Comparison of ENCODE assay signal across 9 cellular contexts in genomic region chr10:5089869-5090268, GRCh38. TPM values are rescaled to one million over a fixed set of nuclear protein-coding genes. Genes with fewer than 3 reads are reported as not detected.
A peak's percentile ranks its signal among the peaks of the same experiment; 100 is the strongest.
DNase-seq lines count a peak whose midpoint lies in the region; ATAC-seq and TF ChIP-seq lines count a peak whose summit lies in the region.
"Had no signal": no experiment of that assay in that cellular context is flagged by ENCODE, and none has a peak within 500 bp of the region (broad histone marks: within the 10 kb centered on the region; RNA-seq: fewer than 3 reads in every experiment).

No MANE protein-coding gene starts in this region.

- intact Hi-C loops in left ventricle myocardium inferior (cut with micrococcal nuclease) (no loop called here), heart right ventricle (cut with DNase I) (loop anchor here in 8 of 10 donors (5.0 to 10.0 kb wide), 8 partner anchors 73 to 295 kb away; no protein-coding TSS in a partner anchor), vagina (cut with DNase I) (loop anchor here (10.0 kb wide), 1 partner anchor 245 kb away; no protein-coding TSS in a partner anchor)

- H3K9ac ChIP-seq in endodermal cell (ENCODE audit: extremely low read depth, low read length, poor library complexity, severe bottlenecking) = no peak overlapping the region

- H3K36me3 ChIP-seq in left ventricle myocardium inferior (no peaks in the 10 kb centered on the region), heart right ventricle (no peaks in the 10 kb centered on the region), endodermal cell (ENCODE audit: control insufficient read depth, insufficient read depth, low read length) (no peaks in the 10 kb centered on the region), vagina (no peaks in the 10 kb centered on the region)

- DNase-seq in left ventricle myocardium inferior (no peak), heart right ventricle (no peak), NCI-H345 treated with DMSO at 0.1 percent for 48 hours (lab: John Stamatoyannopoulos, UW; ENCODE audit: unreplicated experiment) (peak; percentile 81), endodermal cell (peak; percentile 53), vagina (ENCODE audit: extremely low spot score in 2 of 2) (no peak)
- no peak for DNase-seq in activated naive CD4-positive, alpha-beta T cell treated with anti-CD3 and anti-CD28 coated beads, Interleukin-2, amount 50 U/mL, for 72 hours (ENCODE audit: low spot score in 2 of 2)
- DNase-seq in activated CD4-positive, CD25-positive, alpha-beta regulatory T cell (lab: John Stamatoyannopoulos, UW) = no peak
- DNase-seq: naive B cell had no signal

- H3K27me3 Mint-ChIP-seq in endodermal cell (ENCODE audit: insufficient read depth) = no peaks in the 10 kb centered on the region

- H3K9me3 ChIP-seq in left ventricle myocardium inferior (replicated peaks) (peaks cover 27% of the 10 kb centered on the region), heart right ventricle (peaks cover 0 to 25% (median 2%) of the 10 kb centered on the region in 11 donors), endodermal cell (ENCODE audit: control insufficient read depth, low read length) (peaks cover 10% of the 10 kb centered on the region), vagina (peaks cover 5% of the 10 kb centered on the region)

- no peak overlapping the region for H3K4me3 Mint-ChIP-seq in endodermal cell
- H3K4me3 Mint-ChIP-seq: naive B cell had no signal

- H3K9me3 Mint-ChIP-seq in endodermal cell = peaks cover 6% of the 10 kb centered on the region
- peaks cover 11% of the 10 kb centered on the region in 2 donors for H3K9me3 Mint-ChIP-seq in activated naive CD4-positive, alpha-beta T cell treated with anti-CD3 and anti-CD28 coated beads, Interleukin-2, amount 50 U/mL, for 72 hours

- H3K36me3 Mint-ChIP-seq in endodermal cell (ENCODE audit: low read depth) = no peaks in the 10 kb centered on the region
- peaks cover 0 to 20% of the 10 kb centered on the region in 2 donors for H3K36me3 Mint-ChIP-seq in activated naive CD4-positive, alpha-beta T cell treated with anti-CD3 and anti-CD28 coated beads, Interleukin-2, amount 50 U/mL, for 72 hours

- WGBS in heart right ventricle, 2 donors = 62% methylated on average over 4 of the region's 4 CpGs
- WGBS in endodermal cell (ENCODE audit: insufficient coverage in 1 of 2, insufficient read length in 1 of 2), 2 experiments = 61 to 78% methylated on average over 2 to 4 of the region's 4 CpGs

- H3K27ac ChIP-seq in left ventricle myocardium inferior (replicated peaks) (no peak overlapping the region), heart right ventricle (no peak overlapping the region), endodermal cell (ENCODE audit: low read depth, low read length) (no peak overlapping the region), vagina (no peak overlapping the region)

- H3K4me1 ChIP-seq in left ventricle myocardium inferior = peaks cover 4% of the 10 kb centered on the region
- peaks cover 0 to 8% (median 0%) of the 10 kb centered on the region in 9 donors for H3K4me1 ChIP-seq in heart right ventricle
- H3K4me1 ChIP-seq in endodermal cell (ENCODE audit: control insufficient read depth, insufficient read depth, low read length) = no peaks in the 10 kb centered on the region
- no peaks in the 10 kb centered on the region for H3K4me1 ChIP-seq in vagina

- no peak for TF ChIP-seq POLR2A in vagina (IDR thresholded peaks at IDR 0.05)

- no peak for ATAC-seq in heart right ventricle
- no peak for ATAC-seq in GM19463 (IDR thresholded peaks at IDR 0.05; ENCODE audit: unreplicated experiment)
- ATAC-seq in activated naive CD4-positive, alpha-beta T cell treated with anti-CD3 and anti-CD28 coated beads, Interleukin-2, amount 50 U/mL, for 72 hours = no peak

- H3K27me3 ChIP-seq in left ventricle myocardium inferior (ENCODE audit: low read depth) (no peaks in the 10 kb centered on the region), heart right ventricle (no peaks in the 10 kb centered on the region), endodermal cell (ENCODE audit: control insufficient read depth, insufficient read depth, low read length, poor library complexity, severe bottlenecking) (no peaks in the 10 kb centered on the region), vagina (no peaks in the 10 kb centered on the region)

- H3K4me3 ChIP-seq in left ventricle myocardium inferior = no peak overlapping the region
- H3K4me3 ChIP-seq in heart right ventricle = no peak overlapping the region
- H3K4me3 ChIP-seq in endodermal cell (ENCODE audit: low read length) = no peak overlapping the region
- no peak overlapping the region for H3K4me3 ChIP-seq in vagina

- H3K27ac Mint-ChIP-seq in endodermal cell = no peak overlapping the region
- no peak overlapping the region for H3K27ac Mint-ChIP-seq in activated naive CD4-positive, alpha-beta T cell treated with anti-CD3 and anti-CD28 coated beads, Interleukin-2, amount 50 U/mL, for 72 hours
- H3K27ac Mint-ChIP-seq: naive B cell had no signal

- H3K4me1 Mint-ChIP-seq in endodermal cell = peaks cover 4% of the 10 kb centered on the region

- peak; percentile 15 for TF ChIP-seq CTCF in left ventricle myocardium inferior (IDR thresholded peaks at IDR 0.05; ENCODE audit: borderline replicate concordance)
- peak in 2 of 9 donors; percentile 20 to 46 for TF ChIP-seq CTCF in heart right ventricle (IDR thresholded peaks at IDR 0.05)
- peak; percentile 78 for TF ChIP-seq CTCF in endodermal cell (conservative IDR thresholded peaks at IDR 0.05)
- TF ChIP-seq CTCF in vagina (IDR thresholded peaks at IDR 0.05) = no peak

RNA-seq across cellular contexts. Expression of gene AKR1C3, which starts 4.3 kb away (rescaled TPM):
- total RNA-seq in left ventricle myocardium inferior = 27.1 TPM
- total RNA-seq in heart right ventricle = 10 to 100 TPM in 9 of 10 donors, 1 to 10 TPM in 1; 8.2 to 30.6 (median 18.9) TPM
- polyA plus RNA-seq in heart right ventricle = 10 to 100 TPM; 23.2 to 27.8 TPM
- 10 to 100 TPM in 1 of 2 donors, 1 to 10 TPM in 1; 6.1 to 28.9 TPM for total RNA-seq in endodermal cell
- 1.4 TPM for polyA plus RNA-seq in endodermal cell (2013, experiment 1 of 2)
- polyA plus RNA-seq in endodermal cell (2013, experiment 2 of 2) = 2.2 TPM
- total RNA-seq in vagina = 45.4 TPM
- 1 to 10 TPM in 1 of 2 donors, not detected in 1; 1.5 TPM for total RNA-seq in activated naive CD4-positive, alpha-beta T cell treated with anti-CD3 and anti-CD28 coated beads, Interleukin-2, amount 50 U/mL, for 72 hours

Comparison
In these comparisons a context has a peak if more than half of its experiments do, and no peak if none do; other contexts are left out.
1. DNase-seq: peak in NCI-H345 treated with DMSO at 0.1 percent for 48 hours (single experiment) and endodermal cell (single experiment); none in left ventricle myocardium inferior (single experiment), heart right ventricle (0 of 2), vagina (0 of 2), activated naive CD4-positive, alpha-beta T cell treated with anti-CD3 and anti-CD28 coated beads, Interleukin-2, amount 50 U/mL, for 72 hours (0 of 2) and activated CD4-positive, CD25-positive, alpha-beta regulatory T cell (0 of 4).
2. CTCF ChIP-seq: peak in left ventricle myocardium inferior (single experiment) and endodermal cell (single experiment); none in vagina (0 of 3).